In the genomic region with DNA sequence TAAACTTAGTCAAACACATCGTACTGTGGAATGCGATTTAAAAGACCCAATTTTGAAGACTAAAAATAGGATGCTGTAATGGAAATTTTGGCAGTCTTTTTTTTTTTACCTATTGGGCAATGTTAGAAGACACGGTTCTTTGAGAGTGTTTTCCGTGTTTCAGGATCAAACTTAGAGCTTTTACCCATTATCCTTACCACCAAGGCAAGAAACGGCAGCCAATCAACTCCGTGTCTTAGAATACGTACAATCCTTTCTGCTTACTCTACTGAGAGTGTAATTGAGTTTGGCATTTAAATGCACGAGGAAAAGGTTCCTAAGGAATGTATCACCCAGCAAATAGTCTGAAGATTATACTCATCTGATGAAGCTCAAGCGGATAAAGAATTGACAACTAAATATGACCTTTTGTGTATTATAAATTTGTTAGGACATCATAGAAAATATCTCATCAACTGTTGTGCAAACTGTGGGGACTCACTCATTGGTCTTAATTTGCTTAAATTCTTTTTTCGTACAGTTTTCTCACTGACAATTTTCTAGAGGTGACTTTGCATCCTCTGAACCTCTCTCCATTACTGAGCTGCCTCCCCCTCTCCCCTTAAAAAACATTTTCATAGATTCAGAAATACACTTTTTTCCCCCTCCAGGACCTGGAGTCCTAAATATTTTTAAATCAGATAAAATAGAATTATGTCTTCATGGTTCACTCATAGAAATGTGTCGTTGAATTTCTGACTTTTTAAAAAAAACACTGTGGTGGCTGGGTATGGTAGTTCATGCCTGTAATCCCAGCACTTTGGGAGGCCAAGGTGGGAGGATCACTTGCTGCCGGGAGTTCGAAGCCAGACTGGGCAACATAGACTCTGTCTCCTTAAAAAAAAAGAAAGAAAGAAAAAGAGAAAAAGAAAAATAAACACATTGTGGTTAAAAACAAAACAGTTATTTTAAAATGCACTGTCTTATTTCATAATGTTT, we compare ENCODE assay signal across 1 cellular context.
TF ChIP-seq lines count a peak whose summit lies in the region.

No MANE protein-coding gene starts in this region.

TF ChIP-seq in endothelial cell of umbilical vein, 7 proteins besides CTCF, POLR2A, EP300 and RAD21:
- TF ChIP-seq, protein P1, sequence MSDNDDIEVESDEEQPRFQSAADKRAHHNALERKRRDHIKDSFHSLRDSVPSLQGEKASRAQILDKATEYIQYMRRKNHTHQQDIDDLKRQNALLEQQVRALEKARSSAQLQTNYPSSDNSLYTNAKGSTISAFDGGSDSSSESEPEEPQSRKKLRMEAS (IDR thresholded peaks at IDR 0.05; ENCODE audit: insufficient read depth, insufficient read length) = no peak
- TF ChIP-seq MYC (IDR thresholded peaks at IDR 0.05; ENCODE audit: low read depth, low read length) = no peak
